Comparison of ENCODE assay signal across 8 cellular contexts in genomic region chr9:131503626-131504465, GRCh38. TPM values are rescaled to one million over a fixed set of nuclear protein-coding genes. Genes with fewer than 3 reads are reported as not detected.
DNase-seq lines count a peak whose midpoint lies in the region; ATAC-seq lines count a peak whose summit lies in the region.

No MANE protein-coding gene starts in this region.

- H3K4me1 ChIP-seq in CD4-positive, alpha-beta memory T cell (ENCODE audit: insufficient read depth, low read length), result peaks cover 59% of the 10 kb centered on the region
- H3K4me1 ChIP-seq in HUES64 (ENCODE audit: insufficient read depth, low read length), result peaks cover 4% of the 10 kb centered on the region; the same call in 1 of the 2 replicates
- peaks cover 11% of the 10 kb centered on the region for H3K4me1 ChIP-seq in muscle layer of colon (ENCODE audit: insufficient read depth, low read length)
- peaks cover 21% of the 10 kb centered on the region for H3K4me1 ChIP-seq in stomach smooth muscle (ENCODE audit: control insufficient read depth, insufficient read depth, low read length)

- POLR2A ChIA-PET in CD4-positive, alpha-beta memory T cell (lab: Charles Lee; ENCODE audit: partially characterized antibody), result interaction anchor here (0.5 to 2.5 kb wide), 12 partner anchors 8 to 240 kb away, joined by 3 to 9 read pairs (median 4); partner anchors contain the start of gene RAPGEF1

- peak overlapping the region; percentile 92 to 98 (median 94) for H3K4me3 Mint-ChIP-seq in CD4-positive, alpha-beta memory T cell

- peak; percentile 51 to 86 (median 56) for DNase-seq in CD4-positive, alpha-beta memory T cell
- peak; percentile 39 to 50 for DNase-seq in activated CD4-positive, alpha-beta T cell treated with anti-CD3 and anti-CD28 coated beads for 24 hours (ENCODE audit: low read depth in 2 of 2)
- DNase-seq in dermis blood vessel endothelial cell (peak; percentile 31), dedifferentiated amniotic fluid mesenchymal stem cell (ENCODE audit: extremely low spot score) (no peak)

- H3K9ac ChIP-seq in HUES64 (ENCODE audit: low read depth, low read length) (peak overlapping the region; percentile 75; the same call in 1 of the 2 replicates), muscle layer of colon (ENCODE audit: low read length) (peak overlapping the region; percentile 66), stomach smooth muscle (ENCODE audit: low read length in 2 of 2) (peak overlapping the region; percentile 45 to 89)

- peaks cover 10 to 44% of the 10 kb centered on the region in 2 donors for H3K36me3 Mint-ChIP-seq in CD4-positive, alpha-beta memory T cell

- H3K4me3 ChIP-seq in CD4-positive, alpha-beta memory T cell (ENCODE audit: low read length in 2 of 2), result peak overlapping the region; percentile 74 to 86
- peak overlapping the region; percentile 96 for H3K4me3 ChIP-seq in HUES64 (ENCODE audit: low read length)
- peak overlapping the region; percentile 74 to 84 for H3K4me3 ChIP-seq in muscle layer of colon (ENCODE audit: low read depth in 1 of 2, low read length in 2 of 2)
- peak overlapping the region; percentile 65 to 95 for H3K4me3 ChIP-seq in stomach smooth muscle (ENCODE audit: low read length in 2 of 2)

- no peaks in the 10 kb centered on the region for H3K9me3 ChIP-seq in CD4-positive, alpha-beta memory T cell (ENCODE audit: control insufficient read depth in 1 of 2, low read length in 2 of 2)
- no peaks in the 10 kb centered on the region for H3K9me3 ChIP-seq in HUES64 (ENCODE audit: insufficient read depth, low read depth, low read length)
- H3K9me3 ChIP-seq in muscle layer of colon (ENCODE audit: low read length), result no peaks in the 10 kb centered on the region
- H3K9me3 ChIP-seq in stomach smooth muscle (ENCODE audit: control insufficient read depth in 2 of 2, low read length in 2 of 2), result no peaks in the 10 kb centered on the region

- H3K36me3 ChIP-seq in CD4-positive, alpha-beta memory T cell (ENCODE audit: insufficient read depth, low read length), result no peaks in the 10 kb centered on the region
- H3K36me3 ChIP-seq in HUES64 (ENCODE audit: insufficient read depth, low read length) (peaks cover 30% of the 10 kb centered on the region), muscle layer of colon (ENCODE audit: insufficient read depth, low read length) (peaks cover 25% of the 10 kb centered on the region), stomach smooth muscle (ENCODE audit: control insufficient read depth in 2 of 2, insufficient read depth in 2 of 2, low read length in 2 of 2) (peaks cover 7 to 14% of the 10 kb centered on the region in 2 donors)

- peaks cover 0 to 2% (median 0%) of the 10 kb centered on the region in 8 donors for H3K9me3 Mint-ChIP-seq in CD4-positive, alpha-beta memory T cell

- H3K4me1 Mint-ChIP-seq in CD4-positive, alpha-beta memory T cell, result peaks cover 41 to 71% (median 49%) of the 10 kb centered on the region in 4 donors

- no peaks in the 10 kb centered on the region for H3K27me3 ChIP-seq in CD4-positive, alpha-beta memory T cell (ENCODE audit: insufficient read depth, low read length)
- H3K27me3 ChIP-seq in HUES64 (ENCODE audit: insufficient read depth, low read length) (0 out of 2 replicates have a peak, but pooled peaks cover 5% of the 10 kb centered on the region), muscle layer of colon (ENCODE audit: control insufficient read depth in 1 of 2, insufficient read depth in 2 of 2, low read length in 2 of 2) (no peaks in the 10 kb centered on the region), stomach smooth muscle (ENCODE audit: control insufficient read depth in 1 of 2, insufficient read depth in 2 of 2, low read length in 2 of 2) (no peaks in the 10 kb centered on the region)

- peak overlapping the region; percentile 65 to 92 (median 84) for H3K27ac Mint-ChIP-seq in CD4-positive, alpha-beta memory T cell

- 43% methylated on average over 32 of the region's 32 CpGs for WGBS in HUES64

- intact Hi-C loops in CD4-positive, alpha-beta memory T cell (cut with micrococcal nuclease), result loop anchor here (5.0 to 10.0 kb wide), 4 partner anchors 132 to 243 kb away; partner anchors contain the start of gene FAM78A

- no peaks in the 10 kb centered on the region for H3K27me3 Mint-ChIP-seq in CD4-positive, alpha-beta memory T cell

- peak overlapping the region; percentile 70 for H3K27ac ChIP-seq in CD4-positive, alpha-beta memory T cell (ENCODE audit: low read depth, low read length)
- no peak overlapping the region for H3K27ac ChIP-seq in HUES64 (ENCODE audit: low read depth, low read length)
- H3K27ac ChIP-seq in muscle layer of colon (ENCODE audit: low read depth, low read length), result peak overlapping the region; percentile 71
- peak overlapping the region; percentile 31 for H3K27ac ChIP-seq in stomach smooth muscle (ENCODE audit: low read length)

- ATAC-seq in HG03469 (IDR thresholded peaks at IDR 0.05; ENCODE audit: unreplicated experiment), result no peak

- CTCF ChIA-PET in CD4-positive, alpha-beta memory T cell (lab: Charles Lee; ENCODE audit: partially characterized antibody), result interaction anchor here (0.6 to 2.2 kb wide), 6 partner anchors 56 to 165 kb away, joined by 3 to 9 read pairs (median 3); no protein-coding TSS in a partner anchor

RNA-seq across cellular contexts. Expression of gene POMT1, which starts 1.1 kb away (rescaled TPM):
- total RNA-seq in CD4-positive, alpha-beta memory T cell, result 10 to 100 TPM; 52.1 to 58.5 TPM
- 10 to 100 TPM; 15.6 to 17.4 TPM for polyA plus RNA-seq in CD4-positive, alpha-beta memory T cell
- polyA plus RNA-seq in HUES64 (2013, experiment 1 of 2), result 12.4 TPM
- 15.8 TPM for polyA plus RNA-seq in HUES64 (2013, experiment 2 of 2)
- total RNA-seq in dermis blood vessel endothelial cell, result 26.2 and 34.8 TPM in 2 replicates

RNA-seq across cellular contexts. Expression of gene UCK1, which starts 27.2 kb away (rescaled TPM):
- 10 to 100 TPM; 36.1 to 39.7 TPM for total RNA-seq in CD4-positive, alpha-beta memory T cell
- polyA plus RNA-seq in CD4-positive, alpha-beta memory T cell, result 10 to 100 TPM; 25.8 to 26.8 TPM
- polyA plus RNA-seq in HUES64 (2013, experiment 1 of 2), result 31.2 TPM
- polyA plus RNA-seq in HUES64 (2013, experiment 2 of 2), result 31.1 TPM
- 16.0 and 20.5 TPM in 2 replicates for total RNA-seq in dermis blood vessel endothelial cell

RNA-seq across cellular contexts. Expression of gene PRRT1B, which starts 41.5 kb away (rescaled TPM):
- not detected for total RNA-seq in CD4-positive, alpha-beta memory T cell
- not detected for polyA plus RNA-seq in CD4-positive, alpha-beta memory T cell
- polyA plus RNA-seq in HUES64 (2013, experiment 1 of 2), result 0.65 TPM
- 0.76 TPM for polyA plus RNA-seq in HUES64 (2013, experiment 2 of 2)
- total RNA-seq in dermis blood vessel endothelial cell, result not detected in 2 replicates
